ENCODE assay signal across 21 cellular contexts in genomic region chr1:2946999-2947650, GRCh38.
"Had no signal": no experiment of that assay in that cellular context is flagged by ENCODE, and none has a peak within 500 bp of the region (broad histone marks: within the 10 kb centered on the region; RNA-seq: fewer than 3 reads in every experiment).

No MANE protein-coding gene starts in this region.

- FAIRE-seq: astrocyte, endometrium, frontal cortex, keratinocyte, pancreas had no signal

- DNase-seq: activated CD4-positive, CD25-positive, alpha-beta regulatory T cell treated with anti-CD3 and anti-CD28 coated beads, Interleukin-2, amount 50 U/mL, for 72 hours; activated effector memory CD4-positive, alpha-beta T cell treated with anti-CD3 and anti-CD28 coated beads, Interleukin-2, amount 50 U/mL, for 16 hours; activated T-cell treated with anti-CD3 and anti-CD28 coated beads, Interleukin-2, amount 50 U/mL, for 72 hours; cortex of kidney; erythroblast; stimulated activated CD8-positive, alpha-beta memory T cell treated with anti-CD3 and anti-CD28 coated beads, Interleukin-4, amount 100 ng/mL, for 48 hours; stimulated activated naive CD4-positive, alpha-beta T cell treated with Interleukin-2 at 50 U/mL for 16 hours; T1000; uterus had no signal

- H3K27me3 ChIP-seq: pancreas, uterus had no signal

- H3K36me3 ChIP-seq: adrenal gland, breast epithelium, neutrophil, pancreas, tibial nerve, uterus had no signal

- H3K27ac ChIP-seq: adrenal gland, breast epithelium, neutrophil, pancreas, tibial nerve, uterus had no signal

- H3K4me3 ChIP-seq: adrenal gland, breast epithelium, pancreas, tibial nerve, uterus had no signal

- H3K9me3 ChIP-seq: adrenal gland, neutrophil, pancreas, uterus had no signal

- H3K4me1 ChIP-seq: adrenal gland, breast epithelium, pancreas, tibial nerve, uterus had no signal

- ATAC-seq: activated naive CD4-positive, alpha-beta T cell treated with anti-CD3 and anti-CD28 coated beads, Interleukin-2, amount 50 U/mL, for 72 hours; activated T-cell treated with anti-CD3 and anti-CD28 coated beads, Interleukin-2, amount 50 U/mL, for 72 hours; left lobe of liver; naive thymus-derived CD8-positive, alpha-beta T cell; pancreas had no signal
